ENCODE assay signal across 1 cellular context in genomic region chr16:30429678-30430427, GRCh38.
TF ChIP-seq lines count a peak whose summit lies in the region.

Gene DCTPP1, minus strand, starts transcription at chr16:30430030. Its CDS starts 50 bp downstream, at chr16:30429980.

TF ChIP-seq in HepG2, 621 proteins besides CTCF, POLR2A, EP300 and RAD21 (continued from another document and continues in another):
- TF ChIP-seq ZNF138 (CRISPR knock-in tag; IDR thresholded peaks at IDR 0.05; ENCODE audit: low read depth) (peak; percentile 69; the same call in 1 of the 2 replicates), ZFP62 (CRISPR knock-in tag; IDR thresholded peaks at IDR 0.05) (no peak), ZBTB3 (CRISPR knock-in tag; IDR thresholded peaks at IDR 0.05; ENCODE audit: borderline replicate concordance, low read depth) (peak; percentile 97), ZNF709 (CRISPR knock-in tag; IDR thresholded peaks at IDR 0.05) (peak; percentile 64; the same call in 1 of the 2 replicates), ZBTB20 (CRISPR knock-in tag; IDR thresholded peaks at IDR 0.05; ENCODE audit: borderline replicate concordance, low read depth) (peak; percentile 68; the same call in 1 of the 2 replicates), RFXANK (CRISPR knock-in tag; IDR thresholded peaks at IDR 0.05) (peak; percentile 77; the same call in 1 of the 2 replicates), ZFX (CRISPR knock-in tag; IDR thresholded peaks at IDR 0.05; ENCODE audit: low read depth) (peak; percentile 98), ZNF30 (CRISPR knock-in tag; IDR thresholded peaks at IDR 0.05) (no peak), PATZ1 (CRISPR knock-in tag; IDR thresholded peaks at IDR 0.05) (peak; percentile 84), NR1H2 (CRISPR knock-in tag; IDR thresholded peaks at IDR 0.05; ENCODE audit: borderline replicate concordance, low read depth) (peak; percentile 38; the same call in 1 of the 2 replicates), ZNF619 (CRISPR knock-in tag; IDR thresholded peaks at IDR 0.05) (no peak; the same call in none of the 2 replicates), TAF15 (IDR thresholded peaks at IDR 0.05; ENCODE audit: low read depth, low read length, poor library complexity, severe bottlenecking) (no peak), ZNF407 (CRISPR knock-in tag; IDR thresholded peaks at IDR 0.05; ENCODE audit: not compliant biosample characterization) (no peak), MLXIP (CRISPR knock-in tag; IDR thresholded peaks at IDR 0.05; ENCODE audit: borderline replicate concordance) (peak; percentile 52; the same call in 1 of the 2 replicates), TFE3 (CRISPR knock-in tag; IDR thresholded peaks at IDR 0.05) (peak; percentile 77), THAP8 (CRISPR knock-in tag; IDR thresholded peaks at IDR 0.05; ENCODE audit: borderline replicate concordance) (peak; percentile 65), ZNF816 (CRISPR knock-in tag; IDR thresholded peaks at IDR 0.05; ENCODE audit: borderline replicate concordance) (peak; percentile 33; the same call in 1 of the 2 replicates), HMGXB4 (CRISPR knock-in tag; IDR thresholded peaks at IDR 0.05; ENCODE audit: borderline replicate concordance in 1 of 2, low read depth in 1 of 2) (peak; percentile 99), ZNF343 (CRISPR knock-in tag; IDR thresholded peaks at IDR 0.05) (peak; percentile 45; the same call in 1 of the 2 replicates), MIXL1 (CRISPR knock-in tag; IDR thresholded peaks at IDR 0.05) (peak; percentile 84), ZNF674 (CRISPR knock-in tag; IDR thresholded peaks at IDR 0.05; ENCODE audit: low read depth) (0 out of 2 replicates have a peak, but pooled peaks have one; percentile 30), ZNF607 (CRISPR knock-in tag; IDR thresholded peaks at IDR 0.05; ENCODE audit: borderline replicate concordance) (peak; percentile 53; the same call in 1 of the 2 replicates), ATF6 (CRISPR knock-in tag; conservative IDR thresholded peaks at IDR 0.05) (peak; percentile 81; the same call in 1 of the 2 replicates), NCOA2 (CRISPR knock-in tag; IDR thresholded peaks at IDR 0.05) (peak; percentile 49; the same call in 1 of the 2 replicates), DBP (CRISPR knock-in tag; IDR thresholded peaks at IDR 0.05; ENCODE audit: not compliant biosample characterization) (no peak), ZNF367 (CRISPR knock-in tag; IDR thresholded peaks at IDR 0.05; ENCODE audit: borderline replicate concordance) (no peak), AHR (CRISPR knock-in tag; IDR thresholded peaks at IDR 0.05) (peak; percentile 50), ZNF337 (CRISPR knock-in tag; IDR thresholded peaks at IDR 0.05; ENCODE audit: borderline replicate concordance, low read depth) (no peak; the same call in 1 of the 2 replicates), TARDBP (CRISPR knock-in tag; IDR thresholded peaks at IDR 0.05) (peak; percentile 82), KLF16 (CRISPR knock-in tag; IDR thresholded peaks at IDR 0.05) (peak in 1 of 2 experiments; percentile 82; a peak in 1 of 4 replicates), PRPF4 (IDR thresholded peaks at IDR 0.05; ENCODE audit: low read depth, low read length, poor library complexity, severe bottlenecking) (no peak), BRCA1 (CRISPR knock-in tag; IDR thresholded peaks at IDR 0.05) (peak; percentile 20; the same call in 1 of the 2 replicates), JUN (CRISPR knock-in tag; IDR thresholded peaks at IDR 0.05) (0 out of 2 replicates have a peak, but pooled peaks have one; percentile 42), XBP1 (CRISPR knock-in tag; IDR thresholded peaks at IDR 0.05) (0 out of 2 replicates have a peak, but pooled peaks have one; percentile 35), TFDP1 (CRISPR knock-in tag; IDR thresholded peaks at IDR 0.05; ENCODE audit: borderline replicate concordance) (peak; percentile 58)
